ENCODE assay signal across 21 cellular contexts in the genomic region with DNA sequence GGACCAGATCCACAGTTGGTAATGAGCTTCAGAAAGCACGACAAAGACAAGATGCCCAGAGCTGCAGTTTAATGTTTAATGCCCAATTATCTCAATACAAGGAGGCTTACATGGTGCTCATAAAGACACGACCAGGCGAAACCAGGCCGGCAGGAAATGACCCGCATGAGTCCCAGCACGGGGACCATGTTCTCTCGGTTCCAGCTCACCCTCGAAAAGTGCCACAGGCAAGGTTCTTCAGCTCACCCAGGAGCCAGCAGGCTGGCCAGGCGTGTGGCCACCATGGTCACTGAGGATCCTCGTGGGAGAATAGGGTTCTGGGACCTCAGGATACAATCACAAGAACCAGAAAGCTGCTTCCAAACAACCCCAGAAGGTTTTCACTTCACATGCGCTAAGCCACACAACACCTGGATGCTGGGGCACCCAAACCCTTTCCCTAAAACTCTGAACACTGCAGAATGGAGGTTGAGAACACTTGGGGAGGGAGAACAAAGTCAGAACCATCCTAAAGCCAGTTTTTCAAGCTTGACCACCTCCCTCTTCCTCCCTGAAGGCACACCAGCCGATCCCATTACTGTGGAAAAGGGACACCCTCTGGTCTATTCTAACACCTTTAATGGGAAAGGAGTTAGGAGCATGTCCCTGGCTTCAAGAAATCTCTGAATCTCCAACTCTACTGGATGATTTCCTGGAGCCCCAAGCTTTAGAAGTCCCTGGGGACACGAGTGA. TPM values are rescaled to one million over a fixed set of nuclear protein-coding genes. Genes with fewer than 3 reads are reported as not detected.
A peak's percentile ranks its signal among the peaks of the same experiment; 100 is the strongest.
DNase-seq lines count a peak whose midpoint lies in the region; ATAC-seq, FAIRE-seq and TF ChIP-seq lines count a peak whose summit lies in the region.
"Had no signal": no experiment of that assay in that cellular context is flagged by ENCODE, and none has a peak within 500 bp of the region (broad histone marks: within the 10 kb centered on the region; RNA-seq: fewer than 3 reads in every experiment).

No MANE protein-coding gene starts in this region.

- ATAC-seq in Panc1, result no peak
- no peak for ATAC-seq in T-cell (replicated peaks in 1 of 4)
- ATAC-seq: CD8-positive, alpha-beta T cell had no signal

- BruUV-seq in A673 (replicated peaks; lab: Mats Ljungman, UMichigan) (TSS peak; percentile 21), Panc1 (replicated peaks; lab: Mats Ljungman, UMichigan) (TSS peak; percentile 81)

- H3K9me3 ChIP-seq in A673 (ENCODE audit: low read depth, low read length, poor library complexity, severe bottlenecking) (no peaks in the 10 kb centered on the region), Panc1 (ENCODE audit: control insufficient read depth, insufficient read depth, low read depth, low read length) (no peaks in the 10 kb centered on the region), osteoblast (ENCODE audit: low read depth, low read length) (no peaks in the 10 kb centered on the region)
- H3K9me3 ChIP-seq: BE2C had no signal

- H3K27me3 Mint-ChIP-seq in T-cell, result no peaks in the 10 kb centered on the region

- H3K27me3 ChIP-seq in A673 (replicated peaks; ENCODE audit: insufficient read depth, low read depth, low read length, poor library complexity) (no peaks in the 10 kb centered on the region), Panc1 (ENCODE audit: control insufficient read depth, insufficient read depth, low read length) (no peaks in the 10 kb centered on the region), bronchial epithelial cell (ENCODE audit: control insufficient read depth, insufficient read depth, low read length) (no peaks in the 10 kb centered on the region), osteoblast (ENCODE audit: insufficient read depth, low read length) (no peaks in the 10 kb centered on the region)
- H3K27me3 ChIP-seq: BE2C had no signal

- no peaks in the 10 kb centered on the region for H3K4me1 Mint-ChIP-seq in T-cell

- CTCF ChIA-PET in A673 (lab: Charles Lee), result interaction anchor here (0.9 kb wide), 1 partner anchor 9 kb away, joined by 3 read pairs; no protein-coding TSS in a partner anchor
- CTCF ChIA-PET in Panc1 (lab: Charles Lee), result no interaction called here
- CTCF ChIA-PET in T-cell (lab: Charles Lee), result interaction anchor here (0.5 to 1.3 kb wide), 3 partner anchors 10 to 147 kb away, joined by 3 to 6 read pairs (median 4); no protein-coding TSS in a partner anchor

- H3K4me3 ChIP-seq in A673 (ENCODE audit: low read depth, low read length, poor library complexity, severe bottlenecking) (no peak overlapping the region), Panc1 (ENCODE audit: low read depth in 2 of 2, low read length in 2 of 2) (no peak overlapping the region), bronchial epithelial cell (ENCODE audit: low read depth, low read length) (no peak overlapping the region), osteoblast (ENCODE audit: insufficient read depth, low read length) (no peak overlapping the region)

- peak overlapping the region in 1 of 2 donors; percentile 19 for H3K27ac Mint-ChIP-seq in T-cell
- H3K27ac Mint-ChIP-seq: CD8-positive, alpha-beta T cell had no signal

- H3K36me3 Mint-ChIP-seq in T-cell, result no peaks in the 10 kb centered on the region
- H3K36me3 Mint-ChIP-seq: CD8-positive, alpha-beta T cell had no signal

- H3K4me3 Mint-ChIP-seq in T-cell, result no peak overlapping the region
- H3K4me3 Mint-ChIP-seq: CD8-positive, alpha-beta T cell had no signal

- no peaks in the 10 kb centered on the region for H4K20me1 ChIP-seq in osteoblast (ENCODE audit: insufficient read depth, low read length)

- intact Hi-C loops in A673 (cut with micrococcal nuclease; ENCODE audit: unreplicated experiment), result no loop called here
- intact Hi-C loops in Panc1 (cut with micrococcal nuclease; ENCODE audit: unreplicated experiment), result no loop called here

- in situ Hi-C loops in Panc1 (cut with HindIII; ENCODE audit: low pct_unique_long_range_greater_than_20kb, low sequenced_read_pairs), result no loop called here

- H3K9me3 Mint-ChIP-seq in T-cell, result no peaks in the 10 kb centered on the region
- H3K9me3 Mint-ChIP-seq: CD8-positive, alpha-beta T cell had no signal

- H3K27ac ChIP-seq in 22Rv1, result peak overlapping the region; percentile 40
- no peak overlapping the region for H3K27ac ChIP-seq in A673 (ENCODE audit: low read depth, low read length, poor library complexity, severe bottlenecking)
- no peak overlapping the region for H3K27ac ChIP-seq in Panc1 (ENCODE audit: low read length)
- no peak overlapping the region for H3K27ac ChIP-seq in osteoblast (ENCODE audit: low read depth, low read length)

- POLR2A ChIA-PET in A673 (lab: Charles Lee; ENCODE audit: low non-redundant PET), result interaction anchor here (0.6 kb wide), 2 partner anchors 25 to 112 kb away, joined by 3 to 8 read pairs; no protein-coding TSS in a partner anchor
- POLR2A ChIA-PET in Panc1 (lab: Charles Lee), result no interaction called here
- POLR2A ChIA-PET in T-cell (lab: Charles Lee), result interaction anchor here in 1 of 2 donors (0.5 kb wide), 1 partner anchor 190 kb away, joined by 6 read pairs; no protein-coding TSS in a partner anchor

- DNase-seq in A673 (ENCODE audit: low spot score) (no peak), Panc1 (ENCODE audit: low read depth, low spot score) (no peak), bronchial epithelial cell (ENCODE audit: low read depth) (peak; percentile 7), NOMO-1 (lab: John Stamatoyannopoulos, UW; ENCODE audit: unreplicated experiment in 2 of 2) (no peak), osteoblast (ENCODE audit: insufficient read length, low spot score, missing footprints) (no peak), T-cell (no peak)
- no peak for DNase-seq in stimulated activated naive CD4-positive, alpha-beta T cell treated with Interleukin-2 at 50 U/mL for 16 hours (lab: John Stamatoyannopoulos, UW)
- DNase-seq: BE2C; Calu3; CD8-positive, alpha-beta T cell; EL; GOT3; KBM-7; MV-4-11; NCI-H1417; NCI-H187; NCI-H2107; NCI-H510A; NCI-H774 had no signal

- no peak for TF ChIP-seq CTCF in 22Rv1 (IDR thresholded peaks at IDR 0.05)
- TF ChIP-seq CTCF in A673 (conservative IDR thresholded peaks at IDR 0.05; ENCODE audit: low read depth, low read length), result no peak
- TF ChIP-seq CTCF in Panc1 (IDR thresholded peaks at IDR 0.05), result no peak
- TF ChIP-seq CTCF in bronchial epithelial cell (IDR thresholded peaks at IDR 0.05; ENCODE audit: insufficient read depth, low read length, severe bottlenecking), result no peak
- TF ChIP-seq CTCF in osteoblast (IDR thresholded peaks at IDR 0.05; ENCODE audit: extremely low read depth, low read depth, low read length), result no peak

- H3K4me2 ChIP-seq in osteoblast (ENCODE audit: insufficient read depth, low read length), result no peak overlapping the region

- H3K4me1 ChIP-seq in A673 (ENCODE audit: insufficient read depth, low read length, poor library complexity, severe bottlenecking) (no peaks in the 10 kb centered on the region), Panc1 (ENCODE audit: control insufficient read depth, insufficient read depth, low read length) (no peaks in the 10 kb centered on the region), osteoblast (ENCODE audit: insufficient read depth, low read length) (no peaks in the 10 kb centered on the region)
- H3K4me1 ChIP-seq: BE2C had no signal

- H2AFZ ChIP-seq in osteoblast (ENCODE audit: low read length), result no peak overlapping the region

- FAIRE-seq in bronchial epithelial cell (lab: Jason Lieb, UNC), result no peak
- FAIRE-seq: GM12891 had no signal

- no peaks in the 10 kb centered on the region for H3K79me2 ChIP-seq in osteoblast (ENCODE audit: insufficient read depth, low read length)

- H3K36me3 ChIP-seq in A673 (ENCODE audit: insufficient read depth, low read length, poor library complexity, severe bottlenecking) (peaks cover 41% of the 10 kb centered on the region), Panc1 (ENCODE audit: control insufficient read depth, insufficient read depth, low read length) (no peaks in the 10 kb centered on the region), bronchial epithelial cell (ENCODE audit: control insufficient read depth, insufficient read depth, low read length) (no peaks in the 10 kb centered on the region), osteoblast (ENCODE audit: insufficient read depth, low read length) (no peaks in the 10 kb centered on the region)
- H3K36me3 ChIP-seq: BE2C had no signal

RNA-seq across cellular contexts. Expression of a gene that starts 22.6 kb away (rescaled TPM):
- total RNA-seq in A673 (2021) (7.8 and 13.8 TPM in 2 replicates), Panc1 (2021; ENCODE audit: unreplicated experiment) (17.9 TPM), bronchial epithelial cell (1.8 and 21.4 TPM in 2 replicates), osteoblast (107 and 119 TPM in 2 replicates), T-cell (1 to 10 TPM; 1.2 to 2.8 (median 2.1) TPM)
- polyA plus RNA-seq in Panc1 (2012; ENCODE audit: insufficient read length), result 14.0 TPM

RNA-seq across cellular contexts. Expression of a gene that starts 24.5 kb away (rescaled TPM):
- total RNA-seq in A673 (2021) (45.0 and 46.1 TPM in 2 replicates), Panc1 (2021; ENCODE audit: unreplicated experiment) (9.5 TPM), bronchial epithelial cell (under 0.01 and 0.38 TPM in 2 replicates), osteoblast (under 0.01 and 0.29 TPM in 2 replicates), T-cell (1 to 10 TPM; 1.7 to 3.1 (median 2.5) TPM)
- 3.1 TPM for polyA plus RNA-seq in Panc1 (2012; ENCODE audit: insufficient read length)

RNA-seq across cellular contexts. Expression of a gene that starts 52.8 kb away (rescaled TPM):
- total RNA-seq in A673 (2021) (102 and 140 TPM in 2 replicates), Panc1 (2021; ENCODE audit: unreplicated experiment) (39.6 TPM), bronchial epithelial cell (36.5 and 47.4 TPM in 2 replicates), osteoblast (177 and 240 TPM in 2 replicates), T-cell (10 to 100 TPM; 20.7 to 99.7 (median 81.3) TPM)
- polyA plus RNA-seq in Panc1 (2012; ENCODE audit: insufficient read length), result 46.3 TPM
